In the genomic region with DNA sequence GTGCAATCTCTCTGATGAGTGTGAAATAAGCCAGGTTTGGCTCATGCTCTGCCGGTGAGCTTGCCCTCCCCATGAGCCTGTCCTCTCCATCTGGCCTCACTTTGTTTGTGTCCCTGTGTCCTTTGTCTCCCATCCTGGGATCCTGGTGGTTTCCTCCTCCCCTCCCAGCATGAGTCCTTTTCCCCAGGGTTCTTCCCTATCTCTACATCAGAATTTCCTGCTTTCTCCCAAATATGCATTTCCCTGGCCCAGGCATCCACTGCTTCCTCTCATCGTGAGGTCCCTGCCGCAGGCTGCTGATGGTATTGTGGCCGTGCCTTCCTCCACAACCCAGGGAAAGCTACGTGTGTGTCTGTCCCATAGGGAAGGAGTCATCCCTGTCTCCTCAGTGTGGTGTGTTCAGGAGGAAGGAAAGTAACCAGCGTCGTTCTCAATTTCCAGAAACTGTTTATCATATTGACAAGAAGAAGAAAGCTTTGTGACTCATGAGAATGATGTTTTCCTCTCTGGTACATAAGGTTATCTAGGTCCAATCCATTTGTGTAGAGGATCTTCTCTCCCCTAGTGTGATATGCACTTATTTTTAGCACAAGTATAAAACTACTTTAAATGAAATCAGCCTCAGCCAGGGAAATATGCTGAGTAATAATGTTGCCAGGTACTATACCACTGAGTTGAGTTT, we compare ENCODE assay signal across 1 cellular context.
A peak's percentile ranks its signal among the peaks of the same experiment; 100 is the strongest.
TF ChIP-seq lines count a peak whose summit lies in the region.
"Not testable (repeated sequence)": the region's sequence is repeated elsewhere in the genome, so short reads cannot be mapped to it uniquely, and the experiment has no call there.

No MANE protein-coding gene starts in this region.

TF ChIP-seq in K562, 482 proteins besides CTCF, POLR2A, EP300 and RAD21 (continued from another document):
- not testable (repeated sequence) for TF ChIP-seq PBX2 (CRISPR knock-in tag; IDR thresholded peaks at IDR 0.05; ENCODE audit: low read depth)
- TF ChIP-seq PBX2 (tag; conservative IDR thresholded peaks at IDR 0.05; ENCODE audit: low read depth) (peak; percentile 86), BACH1 (tag; IDR thresholded peaks at IDR 0.05) (0 out of 2 replicates have a peak, but pooled peaks have one; percentile 46), ZNF316 (IDR thresholded peaks at IDR 0.05) (peak; percentile 71), MAFG (tag; conservative IDR thresholded peaks at IDR 0.05) (peak; percentile 70), TCF3 (CRISPR knock-in tag; IDR thresholded peaks at IDR 0.05) (peak; percentile 17; the same call in 1 of the 2 replicates), MEIS2 (IDR thresholded peaks at IDR 0.05; ENCODE audit: partially characterized antibody) (peak; percentile 89), ZNF589 (CRISPR knock-in tag; IDR thresholded peaks at IDR 0.05; ENCODE audit: low read depth) (0 out of 2 replicates have a peak, but pooled peaks have one; percentile 55), SMARCA4 (IDR thresholded peaks at IDR 0.05) (peak; percentile 60; the same call in 1 of the 2 replicates), FOSL1 (tag; conservative IDR thresholded peaks at IDR 0.05) (peak; percentile 50; the same call in 1 of the 2 replicates), KDM1A (IDR thresholded peaks at IDR 0.05) (0 out of 4 replicates have a peak, but pooled peaks have one; percentile 18 to 20), MEF2A (IDR thresholded peaks at IDR 0.05; ENCODE audit: control insufficient read depth, low read depth, low read length) (0 out of 2 replicates have a peak, but pooled peaks have one; percentile 21), NFE2 (IDR thresholded peaks at IDR 0.05; ENCODE audit: low read depth) (peak; percentile 29; the same call in 1 of the 2 replicates)
- TF ChIP-seq, protein P1, sequence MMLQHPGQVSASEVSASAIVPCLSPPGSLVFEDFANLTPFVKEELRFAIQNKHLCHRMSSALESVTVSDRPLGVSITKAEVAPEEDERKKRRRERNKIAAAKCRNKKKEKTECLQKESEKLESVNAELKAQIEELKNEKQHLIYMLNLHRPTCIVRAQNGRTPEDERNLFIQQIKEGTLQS (IDR thresholded peaks at IDR 0.05): peak; percentile 36; the same call in 1 of the 2 replicates
- TF ChIP-seq, protein P1 (CRISPR knock-in tag; conservative IDR thresholded peaks at IDR 0.05): not testable (repeated sequence)
TF ChIP-seq in K562: peak in this region for 21; not testable (repeated sequence) for 461.
